28 cellular contexts compared by ENCODE assay signal in the genomic region with DNA sequence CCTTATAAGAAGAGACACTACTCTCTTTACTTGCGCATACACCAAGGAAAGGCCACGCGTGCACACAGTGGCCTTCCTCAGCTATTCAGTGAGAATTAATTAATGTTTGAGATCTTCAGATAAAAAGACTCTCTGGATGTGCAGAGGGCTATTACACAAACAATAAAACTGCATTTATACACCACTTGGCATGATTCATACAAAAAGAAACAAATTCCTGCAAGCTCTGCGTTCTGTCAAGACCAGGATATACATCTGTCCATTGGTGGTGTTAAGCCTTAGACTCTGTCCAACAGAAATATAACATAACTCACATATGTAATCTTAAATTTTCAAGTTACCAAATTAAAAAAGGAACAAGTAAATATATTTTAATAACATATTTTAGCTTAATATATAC.
"Had no signal": no experiment of that assay in that cellular context is flagged by ENCODE, and none has a peak within 500 bp of the region (broad histone marks: within the 10 kb centered on the region; RNA-seq: fewer than 3 reads in every experiment).

No MANE protein-coding gene starts in this region.

- H3K4me3 ChIP-seq: PC-9 had no signal

- H3K4me3 Mint-ChIP-seq: activated CD4-positive, alpha-beta T cell treated with anti-CD3 and anti-CD28 coated beads, Interleukin-2, amount 10 ng/mL, durations not matched to agents 24 days and 14 days; activated CD8-positive, alpha-beta T cell treated with anti-CD3 and anti-CD28 coated beads, Interleukin-2, amount 10 ng/mL, durations not matched to agents 7 days and 5 days; activated naive CD4-positive, alpha-beta T cell treated with anti-CD3 and anti-CD28 coated beads, Interleukin-2, amount 50 U/mL, for 24 hours; activated T-cell treated with anti-CD3 and anti-CD28 coated beads, Interleukin-2, amount 50 U/mL, for 24 hours; IgD-negative memory B cell had no signal

- H3K4me1 Mint-ChIP-seq: activated naive CD4-positive, alpha-beta T cell treated with anti-CD3 and anti-CD28 coated beads, Interleukin-2, amount 50 U/mL, for 24 hours; IgD-negative memory B cell had no signal

- H3K36me3 ChIP-seq: brain microvascular endothelial cell had no signal

- ATAC-seq: activated CD8-positive, alpha-beta T cell treated with anti-CD3 and anti-CD28 coated beads, Interleukin-2, amount 10 ng/mL, durations not matched to agents 7 days and 5 days; Right ventricle myocardium inferior had no signal

- H3K27ac Mint-ChIP-seq: activated CD4-positive, alpha-beta T cell treated with anti-CD3 and anti-CD28 coated beads, Interleukin-2, amount 10 ng/mL, durations not matched to agents 24 days and 14 days; activated CD8-positive, alpha-beta T cell treated with anti-CD3 and anti-CD28 coated beads, Interleukin-2, amount 10 ng/mL, durations not matched to agents 7 days and 5 days; activated naive CD4-positive, alpha-beta T cell treated with anti-CD3 and anti-CD28 coated beads, Interleukin-2, amount 50 U/mL, for 24 hours; activated T-cell treated with anti-CD3 and anti-CD28 coated beads, Interleukin-2, amount 50 U/mL, for 24 hours; activated T-helper 2 cell treated with anti-CD3 and anti-CD28 coated beads, Interferon-gamma antibody, Interleukin-2, Interleukin-4, amounts not matched to agents 10 μg/mL and 5 μg/mL and 100 μg/mL, durations not matched to agents 14 hours and 24 hours and 36 hours; IgD-negative memory B cell had no signal

- H2AFZ ChIP-seq: PC-9 had no signal

- H3K9me3 Mint-ChIP-seq: activated CD4-positive, alpha-beta T cell treated with anti-CD3 and anti-CD28 coated beads, Interleukin-2, amount 10 ng/mL, durations not matched to agents 24 days and 14 days; activated naive CD4-positive, alpha-beta T cell treated with anti-CD3 and anti-CD28 coated beads, Interleukin-2, amount 50 U/mL, for 24 hours; activated T-cell treated with anti-CD3 and anti-CD28 coated beads, Interleukin-2, amount 50 U/mL, for 24 hours; activated T-helper 2 cell treated with anti-CD3 and anti-CD28 coated beads, Interferon-gamma antibody, Interleukin-2, Interleukin-4, amounts not matched to agents 10 μg/mL and 5 μg/mL and 100 μg/mL, durations not matched to agents 14 hours and 24 hours and 36 hours; IgD-negative memory B cell had no signal

- H3K4me2 ChIP-seq: PC-9 had no signal

- H3K27me3 ChIP-seq: brain microvascular endothelial cell had no signal

- H3K27me3 Mint-ChIP-seq: activated naive CD4-positive, alpha-beta T cell treated with anti-CD3 and anti-CD28 coated beads, Interleukin-2, amount 50 U/mL, for 24 hours; IgD-negative memory B cell had no signal

- H3K27ac ChIP-seq: brain microvascular endothelial cell, PC-9 had no signal

- DNase-seq: activated CD4-positive, alpha-beta T cell treated with anti-CD3 and anti-CD28 coated beads, Interleukin-2, amount 10 ng/mL, durations not matched to agents 24 days and 14 days; activated CD4-positive, alpha-beta T cell treated with anti-CD3 and anti-CD28 coated beads, Interleukin-2, amount 50 U/mL, for 4 hours; activated CD8-positive, alpha-beta T cell treated with anti-CD3 and anti-CD28 coated beads, Interleukin-2, amount 10 ng/mL, durations not matched to agents 7 days and 5 days; activated gamma-delta T cell; activated naive CD4-positive, alpha-beta T cell treated with Interleukin-2 at 50 U/mL for 16 hours; activated T-cell treated with anti-CD3 and anti-CD28 coated beads, Interleukin-2, amount 50 U/mL, for 24 hours; amniotic stem cell; aorta; brain microvascular endothelial cell; central memory CD4-positive, alpha-beta T cell; Karpas-422; KBM-7; NCI-H1105; NCI-H1417 treated with DMSO at 0.1 percent for 48 hours; NCI-H1694; NCI-H1930; NCI-H2081 treated with DMSO at 0.1 percent for 48 hours; NCI-H226; NCI-H446 treated with DMSO at 0.1 percent for 48 hours; NCI-H524; PC-9; RPMI8226; SIG-M5; T1000 had no signal

- H3K36me3 Mint-ChIP-seq: activated naive CD4-positive, alpha-beta T cell treated with anti-CD3 and anti-CD28 coated beads, Interleukin-2, amount 50 U/mL, for 24 hours; IgD-negative memory B cell had no signal
